ENCODE assay signal across 8 cellular contexts in genomic region chr2:130183500-130184373, GRCh38. TPM values are rescaled to one million over a fixed set of nuclear protein-coding genes. Genes with fewer than 3 reads are reported as not detected.
DNase-seq lines count a peak whose midpoint lies in the region; ATAC-seq and TF ChIP-seq lines count a peak whose summit lies in the region.

No MANE protein-coding gene starts in this region.

- no peak for TF ChIP-seq POLR2A in adrenal gland (IDR thresholded peaks at IDR 0.05)

- peaks cover 14 to 18% of the 10 kb centered on the region in 2 donors for H3K4me1 ChIP-seq in adrenal gland (replicated peaks in 1 of 2)
- H3K4me1 ChIP-seq in thoracic aorta (ENCODE audit: control insufficient read depth in 1 of 2, low read depth in 2 of 2), result peaks cover 17 to 23% of the 10 kb centered on the region in 2 donors

- H3K4me3 ChIP-seq in adrenal gland, result peak overlapping the region in 1 of 4 donors; percentile 94
- peak overlapping the region; percentile 46; the same call in 1 of the 2 replicates for H3K4me3 ChIP-seq in iPS-18c (ENCODE audit: insufficient read depth, low read depth, low read length)
- H3K4me3 ChIP-seq in thoracic aorta, result peak overlapping the region; percentile 100

- H3K9me3 ChIP-seq in adrenal gland (replicated peaks in 1 of 3) (no peaks in the 10 kb centered on the region), iPS-18c (ENCODE audit: control insufficient read depth, insufficient read depth, low read length) (no peaks in the 10 kb centered on the region), thoracic aorta (no peaks in the 10 kb centered on the region)

- peaks cover 16% of the 10 kb centered on the region for H3K4me1 Mint-ChIP-seq in activated T-cell treated with anti-CD3 and anti-CD28 coated beads, Interleukin-2, amount 50 U/mL, for 72 hours (ENCODE audit: low read depth)

- H3K27ac ChIP-seq in adrenal gland, result peak overlapping the region in 3 of 5 donors; percentile 43 to 93 (median 82)
- peak overlapping the region in 1 of 2 donors; percentile 81 for H3K27ac ChIP-seq in thoracic aorta

- peak overlapping the region; percentile 95 for H3K27ac Mint-ChIP-seq in activated T-cell treated with anti-CD3 and anti-CD28 coated beads, Interleukin-2, amount 50 U/mL, for 72 hours

- peaks cover 2 to 4% of the 10 kb centered on the region in 2 donors for H3K36me3 Mint-ChIP-seq in activated T-cell treated with anti-CD3 and anti-CD28 coated beads, Interleukin-2, amount 50 U/mL, for 72 hours (ENCODE audit: insufficient read depth in 2 of 2)

- H3K36me3 ChIP-seq in adrenal gland (replicated peaks in 1 of 2) (no peaks in the 10 kb centered on the region), thoracic aorta (no peaks in the 10 kb centered on the region)

- H3K27me3 Mint-ChIP-seq in activated T-cell treated with anti-CD3 and anti-CD28 coated beads, Interleukin-2, amount 50 U/mL, for 72 hours (ENCODE audit: low read depth), result no peaks in the 10 kb centered on the region

- H3K27me3 ChIP-seq in adrenal gland (no peaks in the 10 kb centered on the region), thoracic aorta (replicated peaks; ENCODE audit: insufficient read depth) (no peaks in the 10 kb centered on the region)

- H3K9me3 Mint-ChIP-seq in activated T-cell treated with anti-CD3 and anti-CD28 coated beads, Interleukin-2, amount 50 U/mL, for 72 hours, result no peaks in the 10 kb centered on the region

- peak overlapping the region; percentile 80 to 84 for H3K4me3 Mint-ChIP-seq in activated T-cell treated with anti-CD3 and anti-CD28 coated beads, Interleukin-2, amount 50 U/mL, for 72 hours

- no peak for ATAC-seq in activated T-cell treated with anti-CD3 and anti-CD28 coated beads, Interleukin-2, amount 50 U/mL, for 72 hours (replicated peaks in 1 of 2)
- no peak for ATAC-seq in thoracic aorta (ENCODE audit: insufficient number of reproducible peaks, low FRiP score, low read depth)
- no peak for ATAC-seq in GM21367 (IDR thresholded peaks at IDR 0.05; ENCODE audit: unreplicated experiment)
- no peak for ATAC-seq in HG02981 (IDR thresholded peaks at IDR 0.05; ENCODE audit: unreplicated experiment)

- DNase-seq in activated T-cell treated with anti-CD3 and anti-CD28 coated beads, Interleukin-2, amount 50 U/mL, for 72 hours, result no peak
- no peak for DNase-seq in activated T-cell treated with anti-CD3 and anti-CD28 coated beads, Interleukin-2, amount 50 U/mL, for 48 hours
- DNase-seq in adrenal gland, result peak; percentile 42 to 85 (median 56)
- DNase-seq in thoracic aorta (ENCODE audit: low spot score), result no peak
- no peak for DNase-seq in ureter (ENCODE audit: low spot score)

- TF ChIP-seq CTCF in adrenal gland (IDR thresholded peaks at IDR 0.05) (no peak), thoracic aorta (IDR thresholded peaks at IDR 0.05) (no peak)

- intact Hi-C loops in adrenal gland (cut with DNase I), result loop anchor here in 1 of 2 donors (10.0 kb wide), 1 partner anchor 151 kb away; no protein-coding TSS in a partner anchor

- 36 to 49% (median 45%) methylated on average over 17 to 27 of the region's 27 CpGs for WGBS in adrenal gland, 4 donors

RNA-seq across cellular contexts. Expression of gene MZT2B, which starts 1.7 kb away (rescaled TPM):
- total RNA-seq in activated T-cell treated with anti-CD3 and anti-CD28 coated beads, Interleukin-2, amount 50 U/mL, for 72 hours, result 100 to 1,000 TPM; 324 to 329 TPM
- total RNA-seq in adrenal gland (100 to 1,000 TPM; 122 to 372 (median 306) TPM), thoracic aorta (10 to 100 TPM; 75.3 to 96.3 TPM), ureter (165 TPM)
- polyA plus RNA-seq in adrenal gland, result 100 to 1,000 TPM in 2 of 3 donors, 1 to 10 TPM in 1; 7.1 to 688 (median 461) TPM

RNA-seq across cellular contexts. Expression of gene SMPD4, which starts 2.3 kb away (rescaled TPM):
- 10 to 100 TPM; 68.1 to 78.8 TPM for total RNA-seq in activated T-cell treated with anti-CD3 and anti-CD28 coated beads, Interleukin-2, amount 50 U/mL, for 72 hours
- total RNA-seq in adrenal gland, result 10 to 100 TPM; 27.4 to 85.4 (median 37.7) TPM
- polyA plus RNA-seq in adrenal gland, result 10 to 100 TPM; 26.5 to 94.4 (median 87.1) TPM
- total RNA-seq in thoracic aorta, result 10 to 100 TPM; 46.3 to 53.1 TPM
- total RNA-seq in ureter, result 39.6 TPM

RNA-seq across cellular contexts. Expression of gene TUBA3E, which starts 14.5 kb away (rescaled TPM):
- total RNA-seq in activated T-cell treated with anti-CD3 and anti-CD28 coated beads, Interleukin-2, amount 50 U/mL, for 72 hours, result not detected
- total RNA-seq in adrenal gland, result not detected
- polyA plus RNA-seq in adrenal gland, result not detected
- not detected for total RNA-seq in thoracic aorta
- not detected for total RNA-seq in ureter

RNA-seq across cellular contexts. Expression of gene CCDC74B, which starts 38.8 kb away (rescaled TPM):
- 1 to 10 TPM in 1 of 2 donors, under 1 TPM in 1; 0.99 to 2.2 TPM for total RNA-seq in activated T-cell treated with anti-CD3 and anti-CD28 coated beads, Interleukin-2, amount 50 U/mL, for 72 hours
- 10 to 100 TPM in 4 of 8 donors, 1 to 10 TPM in 4; 4.1 to 18.1 (median 7.9) TPM for total RNA-seq in adrenal gland
- polyA plus RNA-seq in adrenal gland, result 10 to 100 TPM in 2 of 3 donors, 1 to 10 TPM in 1; 3.9 to 22.5 (median 16.2) TPM
- total RNA-seq in thoracic aorta, result 10 to 100 TPM in 1 of 2 donors, 1 to 10 TPM in 1; 2.0 to 12.4 TPM
- 1.7 TPM for total RNA-seq in ureter

RNA-seq across cellular contexts. Expression of gene POTEF, which starts 54.7 kb away (rescaled TPM):
- total RNA-seq in activated T-cell treated with anti-CD3 and anti-CD28 coated beads, Interleukin-2, amount 50 U/mL, for 72 hours, result not detected
- total RNA-seq in adrenal gland, result not detected
- polyA plus RNA-seq in adrenal gland, result not detected
- total RNA-seq in thoracic aorta, result not detected
- total RNA-seq in ureter, result not detected

Comparison
In these comparisons a context has a peak if more than half of its experiments do, and no peak if none do; other contexts are left out.
1. DNase-seq: peak in adrenal gland (7 of 7); none in activated T-cell treated with anti-CD3 and anti-CD28 coated beads, Interleukin-2, amount 50 U/mL, for 72 hours (0 of 2), activated T-cell treated with anti-CD3 and anti-CD28 coated beads, Interleukin-2, amount 50 U/mL, for 48 hours (0 of 2), thoracic aorta (single experiment) and ureter (single experiment).